ENCODE assay signal across 18 cellular contexts in the genomic region with DNA sequence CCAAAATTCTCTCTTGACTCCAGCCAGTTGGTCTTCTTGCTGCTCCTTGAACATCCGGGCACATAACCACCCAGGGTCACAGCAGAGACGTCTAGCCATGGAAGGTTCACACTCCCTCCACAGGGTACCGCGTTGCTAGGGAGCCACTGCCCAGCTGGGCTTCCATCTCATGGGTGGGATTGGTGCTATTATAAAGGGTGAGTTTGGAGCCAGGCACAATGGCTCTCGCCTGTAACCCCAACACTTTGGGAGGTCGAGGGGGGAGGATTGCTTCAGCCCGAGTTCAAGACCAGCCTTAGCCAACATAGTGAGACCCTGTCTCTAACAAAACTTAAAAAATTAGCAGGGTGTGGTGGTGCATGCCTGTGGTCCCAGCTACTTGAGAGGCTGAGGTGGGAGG. TPM values are rescaled to one million over a fixed set of nuclear protein-coding genes. Genes with fewer than 3 reads are reported as not detected.
"Had no signal": no experiment of that assay in that cellular context is flagged by ENCODE, and none has a peak within 500 bp of the region (broad histone marks: within the 10 kb centered on the region; RNA-seq: fewer than 3 reads in every experiment).

No MANE protein-coding gene starts in this region.

- H3K79me2 ChIP-seq: parathyroid adenoma had no signal

- H3K27me3 ChIP-seq: testis, transverse colon had no signal

- H3K4me3 Mint-ChIP-seq: dendritic cell treated with granulocyte-macrophage colony-stimulating factor and Interleukin-4, amounts not matched to agents 40 ng/mL and 50 ng/mL, for 4 days; mesothelial cell of epicardium; natural killer cell treated with Interleukin-12 subunit alpha and Interleukin-12 subunit beta and Interleukin-15 and Interleukin-18, amount 100 ng/mL, for 72 hours had no signal

- H3K36me3 Mint-ChIP-seq: natural killer cell treated with Interleukin-12 subunit alpha and Interleukin-12 subunit beta and Interleukin-15 and Interleukin-18, amount 100 ng/mL, for 72 hours had no signal

- H2AFZ ChIP-seq: parathyroid adenoma had no signal

- H3K4me1 ChIP-seq: psoas muscle, transverse colon had no signal

- H3K27ac ChIP-seq: parathyroid adenoma, psoas muscle, testis, transverse colon had no signal

- DNase-seq: foreskin melanocyte; hippocampal formation; kidney glomerular epithelial cell; mammary epithelial cell; occipital lobe; small intestine; stimulated activated CD4-positive, alpha-beta T cell treated with anti-CD3 and anti-CD28 coated beads, Interleukin-2, amount 100 ng/mL, for 48 hours; stimulated activated naive CD8-positive, alpha-beta T cell treated with anti-CD3 and anti-CD28 coated beads, Interleukin-15, Interleukin-2, amounts not matched to agents 100 U/mL and 50 U/mL, for 24 hours; testis; transverse colon had no signal

- H3K4me3 ChIP-seq: psoas muscle, testis, transverse colon had no signal

- H3K27ac Mint-ChIP-seq: dendritic cell treated with granulocyte-macrophage colony-stimulating factor and Interleukin-4, amounts not matched to agents 40 ng/mL and 50 ng/mL, for 4 days; mesothelial cell of epicardium; natural killer cell treated with Interleukin-12 subunit alpha and Interleukin-12 subunit beta and Interleukin-15 and Interleukin-18, amount 100 ng/mL, for 72 hours had no signal

- H3K9me3 Mint-ChIP-seq: dendritic cell treated with granulocyte-macrophage colony-stimulating factor and Interleukin-4, amounts not matched to agents 40 ng/mL and 50 ng/mL, for 4 days; mesothelial cell of epicardium; natural killer cell treated with Interleukin-12 subunit alpha and Interleukin-12 subunit beta and Interleukin-15 and Interleukin-18, amount 100 ng/mL, for 72 hours had no signal

- H3K9ac ChIP-seq: parathyroid adenoma had no signal

- H3K36me3 ChIP-seq: transverse colon had no signal

- H3K9me3 ChIP-seq: psoas muscle, testis, transverse colon had no signal

- H3K27me3 Mint-ChIP-seq: natural killer cell treated with Interleukin-12 subunit alpha and Interleukin-12 subunit beta and Interleukin-15 and Interleukin-18, amount 100 ng/mL, for 72 hours had no signal

RNA-seq across cellular contexts. Expression of gene RNU6-1, which starts 32.0 kb away (rescaled TPM):
- total RNA-seq: lower leg skin; mammary epithelial cell; mesothelial cell of epicardium; natural killer cell treated with Interleukin-12 subunit alpha and Interleukin-12 subunit beta and Interleukin-15 and Interleukin-18, amount 100 ng/mL, for 72 hours; occipital lobe; psoas muscle; testis; transverse colon; ureter had no signal
- polyA plus RNA-seq: esophagus, mammary epithelial cell, psoas muscle, small intestine had no signal
